ENCODE assay signal across 10 cellular contexts in the genomic region with DNA sequence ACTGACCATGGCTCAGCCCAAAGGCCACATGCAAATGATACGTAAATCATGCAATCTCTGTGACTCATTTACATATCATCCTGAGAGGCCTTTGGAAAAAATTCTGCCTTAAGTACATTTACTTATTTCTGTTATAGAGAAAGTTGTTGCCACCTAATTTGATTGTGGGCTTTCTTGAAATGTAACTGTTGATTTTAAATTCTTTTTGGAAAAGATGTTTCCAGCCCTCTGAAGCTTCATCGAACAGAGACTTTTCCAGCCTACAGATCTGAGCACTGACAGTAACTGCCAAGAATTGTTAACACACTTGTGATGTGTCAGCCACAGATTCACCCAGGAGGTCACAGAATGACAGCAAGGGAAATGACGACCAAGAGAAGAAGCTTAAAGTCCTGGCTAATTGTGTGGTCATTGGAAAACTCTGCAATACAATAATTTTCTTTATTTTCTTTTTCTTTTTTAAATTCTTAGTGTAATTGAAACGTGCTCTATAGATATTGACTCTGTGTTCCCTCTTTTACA.
"Had no signal": no experiment of that assay in that cellular context is flagged by ENCODE, and none has a peak within 500 bp of the region (broad histone marks: within the 10 kb centered on the region; RNA-seq: fewer than 3 reads in every experiment).

No MANE protein-coding gene starts in this region.

- H3K36me3 ChIP-seq: brain microvascular endothelial cell, left ventricle myocardium inferior, upper lobe of right lung, WERI-Rb-1 had no signal

- H3K4me1 ChIP-seq: testis, upper lobe of right lung had no signal

- H3K27ac ChIP-seq: brain microvascular endothelial cell, hepatocyte, left ventricle myocardium inferior, testis, upper lobe of right lung, WERI-Rb-1 had no signal

- H3K4me2 ChIP-seq: hepatocyte, SK-N-SH had no signal

- H3K27me3 ChIP-seq: brain microvascular endothelial cell, testis had no signal

- H3K4me3 ChIP-seq: hepatocyte, left ventricle myocardium inferior, mucosa of descending colon, testis, upper lobe of right lung had no signal

- H3K9me3 ChIP-seq: left ventricle myocardium inferior, mucosa of descending colon, SK-N-SH, testis, upper lobe of right lung had no signal

- H2AFZ ChIP-seq: hepatocyte had no signal

- ATAC-seq: activated CD8-positive, alpha-beta memory T cell treated with anti-CD3 and anti-CD28 coated beads, Interleukin-2, amount 10 ng/mL, durations not matched to agents 7 days and 5 days; T-cell had no signal

- H3K9ac ChIP-seq: SK-N-SH had no signal
